ENCODE assay signal across 8 cellular contexts in the genomic region with DNA sequence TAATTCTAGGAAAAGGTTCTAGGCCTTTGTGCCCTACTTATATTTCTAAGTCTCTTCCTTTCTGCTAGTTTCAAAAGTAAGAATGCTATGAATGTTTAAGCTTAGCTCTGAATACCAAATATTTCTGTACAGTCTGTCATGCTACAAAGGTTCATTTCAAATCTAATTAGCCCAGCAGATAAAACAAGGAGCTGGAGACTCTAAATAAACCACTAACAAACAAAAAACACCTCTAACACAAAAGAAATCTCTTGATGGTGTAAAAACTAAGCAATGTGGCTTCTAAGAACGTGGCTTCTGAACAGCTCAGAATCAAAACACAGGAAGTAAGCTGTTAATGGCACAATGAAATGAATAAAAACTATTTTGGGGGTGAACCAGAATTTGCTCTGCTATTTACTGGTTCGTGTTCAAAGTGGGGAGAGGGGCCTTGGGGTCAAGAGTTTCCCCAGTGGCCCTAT.
DNase-seq lines count a peak whose midpoint lies in the region; ATAC-seq, FAIRE-seq and TF ChIP-seq lines count a peak whose summit lies in the region.

No MANE protein-coding gene starts in this region.

- H3K4me3 Mint-ChIP-seq in activated CD4-positive, alpha-beta T cell treated with anti-CD3 and anti-CD28 coated beads, Interleukin-2, amount 10 ng/mL, durations not matched to agents 24 days and 14 days: peak overlapping the region; percentile 82
- peak overlapping the region; percentile 72 to 73 for H3K4me3 Mint-ChIP-seq in stimulated activated naive B cell treated with anti-CD40 and anti-IgM and Interleukin-4, amounts not matched to agents 10 μg/mL and 1 μg/mL and 100 μg/mL, for 72 hours

- H2AFZ ChIP-seq in fibroblast of lung (ENCODE audit: low read length): peak overlapping the region; percentile 60

- peak overlapping the region; percentile 20 for H3K9ac ChIP-seq in fibroblast of lung (ENCODE audit: insufficient read depth, low read length)

- peaks cover 9% of the 10 kb centered on the region for H3K4me1 ChIP-seq in fibroblast of lung (ENCODE audit: control insufficient read depth, extremely low read depth, insufficient read depth, low read length)

- ATAC-seq in stimulated activated naive B cell treated with anti-CD40 and anti-IgM and Interleukin-4, amounts not matched to agents 10 μg/mL and 1 μg/mL and 100 μg/mL, for 72 hours (replicated peaks): no peak
- no peak for ATAC-seq in HG02571 (IDR thresholded peaks at IDR 0.05; ENCODE audit: unreplicated experiment)

- no peaks in the 10 kb centered on the region for H3K9me3 ChIP-seq in fibroblast of lung (ENCODE audit: control insufficient read depth, insufficient read depth, low read depth, low read length)

- H3K27me3 Mint-ChIP-seq in activated CD4-positive, alpha-beta T cell treated with anti-CD3 and anti-CD28 coated beads, Interleukin-2, amount 10 ng/mL, durations not matched to agents 24 days and 14 days: no peaks in the 10 kb centered on the region
- no peaks in the 10 kb centered on the region for H3K27me3 Mint-ChIP-seq in stimulated activated naive B cell treated with anti-CD40 and anti-IgM and Interleukin-4, amounts not matched to agents 10 μg/mL and 1 μg/mL and 100 μg/mL, for 72 hours

- H3K27me3 ChIP-seq in fibroblast of lung (ENCODE audit: control insufficient read depth, insufficient read depth, low read length): no peaks in the 10 kb centered on the region

- H3K4me1 Mint-ChIP-seq in activated CD4-positive, alpha-beta T cell treated with anti-CD3 and anti-CD28 coated beads, Interleukin-2, amount 10 ng/mL, durations not matched to agents 24 days and 14 days: peaks cover 42% of the 10 kb centered on the region
- H3K4me1 Mint-ChIP-seq in stimulated activated naive B cell treated with anti-CD40 and anti-IgM and Interleukin-4, amounts not matched to agents 10 μg/mL and 1 μg/mL and 100 μg/mL, for 72 hours: peaks cover 36 to 48% of the 10 kb centered on the region in 2 donors

- H3K4me2 ChIP-seq in fibroblast of lung (ENCODE audit: extremely low read depth, insufficient read depth, low read length): peak overlapping the region; percentile 80

- H4K20me1 ChIP-seq in fibroblast of lung (ENCODE audit: control insufficient read depth, extremely low read depth, insufficient read depth, low read length): no peaks in the 10 kb centered on the region

- no peak overlapping the region for H3K4me3 ChIP-seq in fibroblast of lung (replicated peaks in 1 of 4; ENCODE audit: control extremely low read depth in 1 of 4, insufficient read depth in 1 of 4, low read depth in 3 of 4, low read length in 4 of 4)

- H3K9me3 Mint-ChIP-seq in activated CD4-positive, alpha-beta T cell treated with anti-CD3 and anti-CD28 coated beads, Interleukin-2, amount 10 ng/mL, durations not matched to agents 24 days and 14 days: no peaks in the 10 kb centered on the region
- H3K9me3 Mint-ChIP-seq in stimulated activated naive B cell treated with anti-CD40 and anti-IgM and Interleukin-4, amounts not matched to agents 10 μg/mL and 1 μg/mL and 100 μg/mL, for 72 hours: no peaks in the 10 kb centered on the region

- peak; percentile 17 for FAIRE-seq in TTC549 (lab: Jason Lieb, UNC)

- peak overlapping the region; percentile 23 for H3K27ac ChIP-seq in fibroblast of lung (ENCODE audit: insufficient read depth, low read length)

- DNase-seq in activated CD4-positive, alpha-beta T cell treated with anti-CD3 and anti-CD28 coated beads, Interleukin-2, amount 10 ng/mL, durations not matched to agents 24 days and 14 days: peak; percentile 64
- DNase-seq in activated CD4-positive, alpha-beta T cell treated with anti-CD3 and anti-CD28 coated beads, Interleukin-2, amount 50 U/mL, for 48 hours: no peak
- DNase-seq in fibroblast of lung (ENCODE audit: low read depth in 2 of 2): peak; percentile 23 to 32
- DNase-seq in stimulated activated naive B cell treated with anti-CD40 and anti-IgM and Interleukin-4, amounts not matched to agents 10 μg/mL and 1 μg/mL and 100 μg/mL, for 72 hours: no peak
- no peak for DNase-seq in SKM-1 treated with dmso at 0.1 percent for 144 hours (lab: John Stamatoyannopoulos, UW; ENCODE audit: unreplicated experiment)
- DNase-seq in NCI-H2081 treated with DMSO at 0.1 percent for 48 hours (lab: John Stamatoyannopoulos, UW): no peak

- no peaks in the 10 kb centered on the region for H3K79me2 ChIP-seq in fibroblast of lung (ENCODE audit: control insufficient read depth, insufficient read depth, low read length)

- no peaks in the 10 kb centered on the region for H3K36me3 Mint-ChIP-seq in activated CD4-positive, alpha-beta T cell treated with anti-CD3 and anti-CD28 coated beads, Interleukin-2, amount 10 ng/mL, durations not matched to agents 24 days and 14 days (ENCODE audit: low read depth)
- H3K36me3 Mint-ChIP-seq in stimulated activated naive B cell treated with anti-CD40 and anti-IgM and Interleukin-4, amounts not matched to agents 10 μg/mL and 1 μg/mL and 100 μg/mL, for 72 hours: no peaks in the 10 kb centered on the region

- no peaks in the 10 kb centered on the region for H3K36me3 ChIP-seq in fibroblast of lung (ENCODE audit: control insufficient read depth, insufficient read depth, low read length)

- TF ChIP-seq CTCF in fibroblast of lung (conservative IDR thresholded peaks at IDR 0.05 in 1 of 2, IDR thresholded peaks at IDR 0.05 in 1 of 2; ENCODE audit: low read depth in 1 of 2, low read length in 2 of 2): no peak

- H3K27ac Mint-ChIP-seq in activated CD4-positive, alpha-beta T cell treated with anti-CD3 and anti-CD28 coated beads, Interleukin-2, amount 10 ng/mL, durations not matched to agents 24 days and 14 days: peak overlapping the region; percentile 97
- peak overlapping the region; percentile 92 for H3K27ac Mint-ChIP-seq in stimulated activated naive B cell treated with anti-CD40 and anti-IgM and Interleukin-4, amounts not matched to agents 10 μg/mL and 1 μg/mL and 100 μg/mL, for 72 hours

- intact Hi-C loops in activated CD4-positive, alpha-beta T cell treated with anti-CD3 and anti-CD28 coated beads, Interleukin-2, amount 10 ng/mL, durations not matched to agents 24 days and 14 days (cut with micrococcal nuclease): loop anchor here (5.0 kb wide), 1 partner anchor 40 kb away; no protein-coding TSS in a partner anchor

Comparison
In these comparisons a context has a peak if more than half of its experiments do, and no peak if none do; other contexts are left out.
1. DNase-seq: peak in activated CD4-positive, alpha-beta T cell treated with anti-CD3 and anti-CD28 coated beads, Interleukin-2, amount 10 ng/mL, durations not matched to agents 24 days and 14 days (single experiment) and fibroblast of lung (2 of 2); none in activated CD4-positive, alpha-beta T cell treated with anti-CD3 and anti-CD28 coated beads, Interleukin-2, amount 50 U/mL, for 48 hours (0 of 2), stimulated activated naive B cell treated with anti-CD40 and anti-IgM and Interleukin-4, amounts not matched to agents 10 μg/mL and 1 μg/mL and 100 μg/mL, for 72 hours (single experiment), SKM-1 treated with dmso at 0.1 percent for 144 hours (single experiment) and NCI-H2081 treated with DMSO at 0.1 percent for 48 hours (single experiment).